ENCODE assay signal across 29 cellular contexts in genomic region chr3:52574056-52574965, GRCh38. TPM values are rescaled to one million over a fixed set of nuclear protein-coding genes. Genes with fewer than 3 reads are reported as not detected.
A peak's percentile ranks its signal among the peaks of the same experiment; 100 is the strongest.
DNase-seq lines count a peak whose midpoint lies in the region; TF ChIP-seq lines count a peak whose summit lies in the region.
"Had no signal": no experiment of that assay in that cellular context is flagged by ENCODE, and none has a peak within 500 bp of the region (broad histone marks: within the 10 kb centered on the region; RNA-seq: fewer than 3 reads in every experiment).

No MANE protein-coding gene starts in this region.

- H3K27ac Mint-ChIP-seq in activated T-cell treated with anti-CD3 and anti-CD28 coated beads, Interleukin-2, amount 50 U/mL, for 24 hours, result peak overlapping the region; percentile 79
- H3K27ac Mint-ChIP-seq: endodermal cell had no signal

- H3K36me3 Mint-ChIP-seq in activated T-cell treated with anti-CD3 and anti-CD28 coated beads, Interleukin-2, amount 50 U/mL, for 24 hours (ENCODE audit: low read depth), result peaks cover 83% of the 10 kb centered on the region

- H3K4me3 ChIP-seq in KMS-11 (IDR thresholded peaks at IDR 0.05; ENCODE audit: insufficient read depth, low read depth, low read length), result no peak overlapping the region
- no peak overlapping the region for H3K4me3 ChIP-seq in trophoblast cell (ENCODE audit: low read depth, low read length)
- H3K4me3 ChIP-seq: esophagus muscularis mucosa, gastrocnemius medialis, hepatocyte, psoas muscle, SJCRH30, vagina had no signal

- H3K9me3 ChIP-seq in trophoblast cell (ENCODE audit: insufficient read depth, low read depth, low read length), result no peaks in the 10 kb centered on the region
- H3K9me3 ChIP-seq: esophagus muscularis mucosa, gastrocnemius medialis, psoas muscle, SJCRH30, vagina had no signal

- H3K79me1 ChIP-seq in trophoblast cell (ENCODE audit: low read length), result no peaks in the 10 kb centered on the region

- H4K20me1 ChIP-seq in KMS-11 (ENCODE audit: insufficient read depth), result no peaks in the 10 kb centered on the region

- H4K91ac ChIP-seq in trophoblast cell (ENCODE audit: low read depth, low read length), result no peak overlapping the region

- H3K18ac ChIP-seq in trophoblast cell (ENCODE audit: low read length), result no peak overlapping the region

- H4K8ac ChIP-seq in trophoblast cell (ENCODE audit: low read depth, low read length), result no peak overlapping the region

- H3K4me2 ChIP-seq in KMS-11 (no peak overlapping the region; the same call in 1 of the 2 replicates), trophoblast cell (ENCODE audit: low read length) (no peak overlapping the region)
- H3K4me2 ChIP-seq: hepatocyte had no signal

- H2BK120ac ChIP-seq in trophoblast cell (ENCODE audit: insufficient read depth, low read length, poor library complexity), result no peak overlapping the region

- H2BK5ac ChIP-seq in trophoblast cell (ENCODE audit: low read depth, low read length, poor library complexity), result no peak overlapping the region

- no peak overlapping the region for H3K23ac ChIP-seq in trophoblast cell (ENCODE audit: low read length)

- H3K9ac ChIP-seq in KMS-11 (no peak overlapping the region), trophoblast cell (ENCODE audit: low read length) (no peak overlapping the region)

- no peaks in the 10 kb centered on the region for H3K27me3 Mint-ChIP-seq in activated T-cell treated with anti-CD3 and anti-CD28 coated beads, Interleukin-2, amount 50 U/mL, for 24 hours
- H3K27me3 Mint-ChIP-seq: IgD-negative memory B cell; naive B cell; stimulated activated naive CD8-positive, alpha-beta T cell treated with anti-CD3 and anti-CD28 coated beads, Interleukin-15, amount 100 ng/mL, for 72 hours had no signal

- TF ChIP-seq POLR2A in erythroblast (IDR thresholded peaks at IDR 0.05; ENCODE audit: low read length), result no peak

- H3K4me1 ChIP-seq in KMS-11 (ENCODE audit: low read depth, poor library complexity, severe bottlenecking) (peaks cover 10% of the 10 kb centered on the region), trophoblast cell (ENCODE audit: control insufficient read depth in 1 of 2, insufficient read depth in 2 of 2, low read length in 2 of 2) (no peaks in the 10 kb centered on the region)
- H3K4me1 ChIP-seq: SJCRH30, vagina had no signal

- no peaks in the 10 kb centered on the region for H3K27me3 ChIP-seq in KMS-11 (ENCODE audit: insufficient read depth, low read depth)
- no peaks in the 10 kb centered on the region for H3K27me3 ChIP-seq in trophoblast cell (ENCODE audit: insufficient read depth, low read length)
- H3K27me3 ChIP-seq: brain microvascular endothelial cell, esophagus muscularis mucosa, gastrocnemius medialis, hepatocyte, SJCRH30, vagina had no signal

- H2BK12ac ChIP-seq in trophoblast cell (ENCODE audit: low read length), result no peak overlapping the region

- no peak overlapping the region for H4K12ac ChIP-seq in trophoblast cell (ENCODE audit: low read depth, low read length)

- no peak overlapping the region for H3K4me3 Mint-ChIP-seq in activated T-cell treated with anti-CD3 and anti-CD28 coated beads, Interleukin-2, amount 50 U/mL, for 24 hours
- H3K4me3 Mint-ChIP-seq: endodermal cell; IgD-negative memory B cell; naive B cell; stimulated activated naive CD8-positive, alpha-beta T cell treated with anti-CD3 and anti-CD28 coated beads, Interleukin-15, amount 100 ng/mL, for 72 hours had no signal

- no CpG with 5 or more reads among the region's 6 CpGs for WGBS in trophoblast cell (ENCODE audit: extremely low coverage, insufficient coverage, insufficient read length)

- TF ChIP-seq CTCF in KMS-11 (conservative IDR thresholded peaks at IDR 0.05; ENCODE audit: low read depth, low read length), result no peak

- H3K4ac ChIP-seq in trophoblast cell (ENCODE audit: low read depth, low read length), result no peak overlapping the region

- H3K4me1 Mint-ChIP-seq in activated T-cell treated with anti-CD3 and anti-CD28 coated beads, Interleukin-2, amount 50 U/mL, for 24 hours (ENCODE audit: low read depth), result no peaks in the 10 kb centered on the region
- H3K4me1 Mint-ChIP-seq: endodermal cell; IgD-negative memory B cell; naive B cell; stimulated activated naive CD8-positive, alpha-beta T cell treated with anti-CD3 and anti-CD28 coated beads, Interleukin-15, amount 100 ng/mL, for 72 hours had no signal

- H3K79me2 ChIP-seq in KMS-11 (ENCODE audit: insufficient read depth, low read depth) (no peaks in the 10 kb centered on the region), trophoblast cell (ENCODE audit: control insufficient read depth, insufficient read depth, low read length, poor library complexity) (no peaks in the 10 kb centered on the region)

- H3K14ac ChIP-seq in trophoblast cell (ENCODE audit: low read length), result no peak overlapping the region

- no peaks in the 10 kb centered on the region for H3K9me3 Mint-ChIP-seq in activated T-cell treated with anti-CD3 and anti-CD28 coated beads, Interleukin-2, amount 50 U/mL, for 24 hours
- H3K9me3 Mint-ChIP-seq: endodermal cell; IgD-negative memory B cell; naive B cell; stimulated activated naive CD8-positive, alpha-beta T cell treated with anti-CD3 and anti-CD28 coated beads, Interleukin-15, amount 100 ng/mL, for 72 hours had no signal

- H2AK5ac ChIP-seq in trophoblast cell (ENCODE audit: low read length), result no peak overlapping the region

- H3K36me3 ChIP-seq in KMS-11 (ENCODE audit: insufficient read depth), result no peaks in the 10 kb centered on the region
- H3K36me3 ChIP-seq in trophoblast cell (ENCODE audit: control insufficient read depth in 1 of 2, insufficient read depth in 2 of 2, low read length in 2 of 2), result peaks cover 12 to 26% of the 10 kb centered on the region in 2 experiments

- DNase-seq in activated T-cell treated with anti-CD3 and anti-CD28 coated beads, Interleukin-2, amount 50 U/mL, for 24 hours, result no peak
- no peak for DNase-seq in activated T-cell treated with anti-CD3 and anti-CD28 coated beads, Interleukin-2, amount 50 U/mL, for 1 hour
- DNase-seq in erythroblast (lab: John Stamatoyannopoulos, UW) (peak; percentile 19 to 55), trophoblast cell (peak; percentile 53 to 77), KG1 (lab: John Stamatoyannopoulos, UW) (no peak), H4 (ENCODE audit: low spot score) (no peak)
- no peak for DNase-seq in effector CD4-positive, alpha-beta T cell
- DNase-seq: activated CD4-positive, CD25-positive, alpha-beta regulatory T cell treated with anti-CD3 and anti-CD28 coated beads, Interleukin-2, amount 50 U/mL, for 72 hours; activated T-cell treated with anti-CD3 and anti-CD28 coated beads for 4 hours; brain microvascular endothelial cell; Calu3; endodermal cell; gastrocnemius medialis; H7; left cardiac atrium; naive B cell; NCI-H1092 treated with DMSO at 0.1 percent for 48 hours; NCI-H2081; NCI-H2227 treated with DMSO at 0.1 percent for 48 hours; NCI-H69; nucleus accumbens; psoas muscle; SJCRH30; stimulated activated naive CD8-positive, alpha-beta T cell treated with anti-CD3 and anti-CD28 coated beads, Interleukin-15, amount 100 ng/mL, for 72 hours had no signal

- H2AFZ ChIP-seq in KMS-11 (ENCODE audit: low read depth) (no peak overlapping the region), trophoblast cell (ENCODE audit: insufficient read depth, low read length, poor library complexity) (no peak overlapping the region)
- H2AFZ ChIP-seq: hepatocyte had no signal

- H3K27ac ChIP-seq in KMS-11 (peak overlapping the region; percentile 2; the same call in 1 of the 2 replicates), trophoblast cell (ENCODE audit: low read depth, low read length) (no peak overlapping the region)
- H3K27ac ChIP-seq: brain microvascular endothelial cell, hepatocyte, psoas muscle, SJCRH30, vagina had no signal

RNA-seq across cellular contexts. Expression of gene UQCC5, which starts 37.9 kb away (rescaled TPM):
- polyA plus RNA-seq in trophoblast cell (2013), result 68.9 TPM in 2 replicates
- total RNA-seq in H4 (2014; rRNA removed; shearing (Covaris generic)), result 1.5 and 102 TPM in 2 replicates

RNA-seq across cellular contexts. Expression of gene NT5DC2, which starts 40.7 kb away (rescaled TPM):
- 247 and 254 TPM in 2 replicates for polyA plus RNA-seq in trophoblast cell (2013)
- total RNA-seq in H4 (2014; rRNA removed; shearing (Covaris generic)), result 44.5 and 46.9 TPM in 2 replicates

Comparison
In these comparisons a context has a peak if more than half of its experiments do, and no peak if none do; other contexts are left out.
1. DNase-seq: peak in erythroblast (2 of 2) and trophoblast cell (2 of 2); none in activated T-cell treated with anti-CD3 and anti-CD28 coated beads, Interleukin-2, amount 50 U/mL, for 24 hours (single experiment), activated T-cell treated with anti-CD3 and anti-CD28 coated beads, Interleukin-2, amount 50 U/mL, for 1 hour (single experiment), KG1 (single experiment), H4 (single experiment) and effector CD4-positive, alpha-beta T cell (single experiment).